In the genomic region with DNA sequence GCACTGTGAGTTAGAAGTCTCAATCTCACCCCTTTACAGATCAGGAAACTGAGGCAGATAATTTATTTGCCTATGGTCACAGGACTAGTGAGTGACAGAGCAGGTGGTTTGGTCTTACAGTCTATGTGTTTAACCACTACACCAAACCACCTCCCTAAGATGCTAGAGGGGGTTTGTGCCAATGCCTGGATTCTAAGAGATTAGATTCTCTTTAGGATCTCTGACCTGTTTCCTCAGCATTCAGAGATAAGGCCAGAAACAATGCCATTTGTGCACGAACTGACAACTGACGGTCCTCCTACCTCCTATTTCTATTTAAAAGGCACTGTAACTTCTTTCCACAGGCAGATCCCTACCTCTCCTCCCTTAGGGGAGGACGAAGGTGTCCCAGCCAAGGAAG, we compare ENCODE assay signal across 1 cellular context.
A peak's percentile ranks its signal among the peaks of the same experiment; 100 is the strongest.
TF ChIP-seq lines count a peak whose summit lies in the region.

No MANE protein-coding gene starts in this region.

TF ChIP-seq in K562, 482 proteins besides CTCF, POLR2A, EP300 and RAD21 (continued from another document and continues in another):
- TF ChIP-seq CBFA2T3 (IDR thresholded peaks at IDR 0.05), result peak; percentile 56
- TF ChIP-seq ZNF785 (CRISPR knock-in tag; IDR thresholded peaks at IDR 0.05), result no peak
- TF ChIP-seq, protein P1, sequence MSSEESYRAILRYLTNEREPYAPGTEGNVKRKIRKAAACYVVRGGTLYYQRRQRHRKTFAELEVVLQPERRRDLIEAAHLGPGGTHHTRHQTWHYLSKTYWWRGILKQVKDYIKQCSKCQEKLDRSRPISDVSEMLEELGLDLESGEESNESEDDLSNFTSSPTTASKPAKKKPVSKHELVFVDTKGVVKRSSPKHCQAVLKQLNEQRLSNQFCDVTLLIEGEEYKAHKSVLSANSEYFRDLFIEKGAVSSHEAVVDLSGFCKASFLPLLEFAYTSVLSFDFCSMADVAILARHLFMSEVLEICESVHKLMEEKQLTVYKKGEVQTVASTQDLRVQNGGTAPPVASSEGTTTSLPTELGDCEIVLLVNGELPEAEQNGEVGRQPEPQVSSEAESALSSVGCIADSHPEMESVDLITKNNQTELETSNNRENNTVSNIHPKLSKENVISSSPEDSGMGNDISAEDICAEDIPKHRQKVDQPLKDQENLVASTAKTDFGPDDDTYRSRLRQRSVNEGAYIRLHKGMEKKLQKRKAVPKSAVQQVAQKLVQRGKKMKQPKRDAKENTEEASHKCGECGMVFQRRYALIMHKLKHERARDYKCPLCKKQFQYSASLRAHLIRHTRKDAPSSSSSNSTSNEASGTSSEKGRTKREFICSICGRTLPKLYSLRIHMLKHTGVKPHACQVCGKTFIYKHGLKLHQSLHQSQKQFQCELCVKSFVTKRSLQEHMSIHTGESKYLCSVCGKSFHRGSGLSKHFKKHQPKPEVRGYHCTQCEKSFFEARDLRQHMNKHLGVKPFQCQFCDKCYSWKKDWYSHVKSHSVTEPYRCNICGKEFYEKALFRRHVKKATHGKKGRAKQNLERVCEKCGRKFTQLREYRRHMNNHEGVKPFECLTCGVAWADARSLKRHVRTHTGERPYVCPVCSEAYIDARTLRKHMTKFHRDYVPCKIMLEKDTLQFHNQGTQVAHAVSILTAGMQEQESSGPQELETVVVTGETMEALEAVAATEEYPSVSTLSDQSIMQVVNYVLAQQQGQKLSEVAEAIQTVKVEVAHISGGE (CRISPR knock-in tag; IDR thresholded peaks at IDR 0.05), result no peak
- TF ChIP-seq, protein P2, sequence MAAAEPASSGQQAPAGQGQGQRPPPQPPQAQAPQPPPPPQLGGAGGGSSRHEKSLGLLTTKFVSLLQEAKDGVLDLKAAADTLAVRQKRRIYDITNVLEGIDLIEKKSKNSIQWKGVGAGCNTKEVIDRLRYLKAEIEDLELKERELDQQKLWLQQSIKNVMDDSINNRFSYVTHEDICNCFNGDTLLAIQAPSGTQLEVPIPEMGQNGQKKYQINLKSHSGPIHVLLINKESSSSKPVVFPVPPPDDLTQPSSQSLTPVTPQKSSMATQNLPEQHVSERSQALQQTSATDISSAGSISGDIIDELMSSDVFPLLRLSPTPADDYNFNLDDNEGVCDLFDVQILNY (CRISPR knock-in tag; IDR thresholded peaks at IDR 0.05), result no peak
- TF ChIP-seq, protein P3, sequence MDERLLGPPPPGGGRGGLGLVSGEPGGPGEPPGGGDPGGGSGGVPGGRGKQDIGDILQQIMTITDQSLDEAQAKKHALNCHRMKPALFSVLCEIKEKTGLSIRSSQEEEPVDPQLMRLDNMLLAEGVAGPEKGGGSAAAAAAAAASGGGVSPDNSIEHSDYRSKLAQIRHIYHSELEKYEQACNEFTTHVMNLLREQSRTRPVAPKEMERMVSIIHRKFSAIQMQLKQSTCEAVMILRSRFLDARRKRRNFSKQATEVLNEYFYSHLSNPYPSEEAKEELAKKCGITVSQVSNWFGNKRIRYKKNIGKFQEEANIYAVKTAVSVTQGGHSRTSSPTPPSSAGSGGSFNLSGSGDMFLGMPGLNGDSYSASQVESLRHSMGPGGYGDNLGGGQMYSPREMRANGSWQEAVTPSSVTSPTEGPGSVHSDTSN (CRISPR knock-in tag; IDR thresholded peaks at IDR 0.05; ENCODE audit: low read depth), result no peak
- TF ChIP-seq, protein P3 (tag; conservative IDR thresholded peaks at IDR 0.05; ENCODE audit: low read depth), result no peak
- TF ChIP-seq, protein P4, sequence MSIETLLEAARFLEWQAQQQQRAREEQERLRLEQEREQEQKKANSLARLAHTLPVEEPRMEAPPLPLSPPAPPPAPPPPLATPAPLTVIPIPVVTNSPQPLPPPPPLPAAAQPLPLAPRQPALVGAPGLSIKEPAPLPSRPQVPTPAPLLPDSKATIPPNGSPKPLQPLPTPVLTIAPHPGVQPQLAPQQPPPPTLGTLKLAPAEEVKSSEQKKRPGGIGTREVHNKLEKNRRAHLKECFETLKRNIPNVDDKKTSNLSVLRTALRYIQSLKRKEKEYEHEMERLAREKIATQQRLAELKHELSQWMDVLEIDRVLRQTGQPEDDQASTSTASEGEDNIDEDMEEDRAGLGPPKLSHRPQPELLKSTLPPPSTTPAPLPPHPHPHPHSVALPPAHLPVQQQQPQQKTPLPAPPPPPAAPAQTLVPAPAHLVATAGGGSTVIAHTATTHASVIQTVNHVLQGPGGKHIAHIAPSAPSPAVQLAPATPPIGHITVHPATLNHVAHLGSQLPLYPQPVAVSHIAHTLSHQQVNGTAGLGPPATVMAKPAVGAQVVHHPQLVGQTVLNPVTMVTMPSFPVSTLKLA (conservative IDR thresholded peaks at IDR 0.05), result no peak
- 0 out of 4 replicates have a peak, but pooled peaks of 1 of the 2 experiments have one; percentile 6 for TF ChIP-seq FOXA3 (CRISPR knock-in tag; conservative IDR thresholded peaks at IDR 0.05 in 1 of 2, IDR thresholded peaks at IDR 0.05 in 1 of 2)
- TF ChIP-seq DNMT1 (IDR thresholded peaks at IDR 0.05), result no peak
- TF ChIP-seq, protein P5, sequence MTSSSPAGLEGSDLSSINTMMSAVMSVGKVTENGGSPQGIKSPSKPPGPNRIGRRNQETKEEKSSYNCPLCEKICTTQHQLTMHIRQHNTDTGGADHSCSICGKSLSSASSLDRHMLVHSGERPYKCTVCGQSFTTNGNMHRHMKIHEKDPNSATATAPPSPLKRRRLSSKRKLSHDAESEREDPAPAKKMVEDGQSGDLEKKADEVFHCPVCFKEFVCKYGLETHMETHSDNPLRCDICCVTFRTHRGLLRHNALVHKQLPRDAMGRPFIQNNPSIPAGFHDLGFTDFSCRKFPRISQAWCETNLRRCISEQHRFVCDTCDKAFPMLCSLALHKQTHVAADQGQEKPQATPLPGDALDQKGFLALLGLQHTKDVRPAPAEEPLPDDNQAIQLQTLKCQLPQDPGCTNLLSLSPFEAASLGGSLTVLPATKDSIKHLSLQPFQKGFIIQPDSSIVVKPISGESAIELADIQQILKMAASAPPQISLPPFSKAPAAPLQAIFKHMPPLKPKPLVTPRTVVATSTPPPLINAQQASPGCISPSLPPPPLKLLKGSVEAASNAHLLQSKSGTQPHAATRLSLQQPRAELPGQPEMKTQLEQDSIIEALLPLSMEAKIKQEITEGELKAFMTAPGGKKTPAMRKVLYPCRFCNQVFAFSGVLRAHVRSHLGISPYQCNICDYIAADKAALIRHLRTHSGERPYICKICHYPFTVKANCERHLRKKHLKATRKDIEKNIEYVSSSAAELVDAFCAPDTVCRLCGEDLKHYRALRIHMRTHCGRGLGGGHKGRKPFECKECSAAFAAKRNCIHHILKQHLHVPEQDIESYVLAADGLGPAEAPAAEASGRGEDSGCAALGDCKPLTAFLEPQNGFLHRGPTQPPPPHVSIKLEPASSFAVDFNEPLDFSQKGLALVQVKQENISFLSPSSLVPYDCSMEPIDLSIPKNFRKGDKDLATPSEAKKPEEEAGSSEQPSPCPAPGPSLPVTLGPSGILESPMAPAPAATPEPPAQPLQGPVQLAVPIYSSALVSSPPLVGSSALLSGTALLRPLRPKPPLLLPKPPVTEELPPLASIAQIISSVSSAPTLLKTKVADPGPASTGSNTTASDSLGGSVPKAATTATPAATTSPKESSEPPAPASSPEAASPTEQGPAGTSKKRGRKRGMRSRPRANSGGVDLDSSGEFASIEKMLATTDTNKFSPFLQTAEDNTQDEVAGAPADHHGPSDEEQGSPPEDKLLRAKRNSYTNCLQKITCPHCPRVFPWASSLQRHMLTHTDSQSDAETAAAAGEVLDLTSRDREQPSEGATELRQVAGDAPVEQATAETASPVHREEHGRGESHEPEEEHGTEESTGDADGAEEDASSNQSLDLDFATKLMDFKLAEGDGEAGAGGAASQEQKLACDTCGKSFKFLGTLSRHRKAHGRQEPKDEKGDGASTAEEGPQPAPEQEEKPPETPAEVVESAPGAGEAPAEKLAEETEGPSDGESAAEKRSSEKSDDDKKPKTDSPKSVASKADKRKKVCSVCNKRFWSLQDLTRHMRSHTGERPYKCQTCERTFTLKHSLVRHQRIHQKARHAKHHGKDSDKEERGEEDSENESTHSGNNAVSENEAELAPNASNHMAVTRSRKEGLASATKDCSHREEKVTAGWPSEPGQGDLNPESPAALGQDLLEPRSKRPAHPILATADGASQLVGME (CRISPR knock-in tag; IDR thresholded peaks at IDR 0.05), result no peak
- TF ChIP-seq ELF4 (CRISPR knock-in tag; IDR thresholded peaks at IDR 0.05), result no peak
- TF ChIP-seq TRIM24 (IDR thresholded peaks at IDR 0.05), result no peak
- TF ChIP-seq, protein P6, sequence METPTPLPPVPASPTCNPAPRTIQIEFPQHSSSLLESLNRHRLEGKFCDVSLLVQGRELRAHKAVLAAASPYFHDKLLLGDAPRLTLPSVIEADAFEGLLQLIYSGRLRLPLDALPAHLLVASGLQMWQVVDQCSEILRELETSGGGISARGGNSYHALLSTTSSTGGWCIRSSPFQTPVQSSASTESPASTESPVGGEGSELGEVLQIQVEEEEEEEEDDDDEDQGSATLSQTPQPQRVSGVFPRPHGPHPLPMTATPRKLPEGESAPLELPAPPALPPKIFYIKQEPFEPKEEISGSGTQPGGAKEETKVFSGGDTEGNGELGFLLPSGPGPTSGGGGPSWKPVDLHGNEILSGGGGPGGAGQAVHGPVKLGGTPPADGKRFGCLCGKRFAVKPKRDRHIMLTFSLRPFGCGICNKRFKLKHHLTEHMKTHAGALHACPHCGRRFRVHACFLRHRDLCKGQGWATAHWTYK (CRISPR knock-in tag; IDR thresholded peaks at IDR 0.05), result no peak
- no peak for TF ChIP-seq ZNF431 (CRISPR knock-in tag; IDR thresholded peaks at IDR 0.05)
- TF ChIP-seq, protein P7, sequence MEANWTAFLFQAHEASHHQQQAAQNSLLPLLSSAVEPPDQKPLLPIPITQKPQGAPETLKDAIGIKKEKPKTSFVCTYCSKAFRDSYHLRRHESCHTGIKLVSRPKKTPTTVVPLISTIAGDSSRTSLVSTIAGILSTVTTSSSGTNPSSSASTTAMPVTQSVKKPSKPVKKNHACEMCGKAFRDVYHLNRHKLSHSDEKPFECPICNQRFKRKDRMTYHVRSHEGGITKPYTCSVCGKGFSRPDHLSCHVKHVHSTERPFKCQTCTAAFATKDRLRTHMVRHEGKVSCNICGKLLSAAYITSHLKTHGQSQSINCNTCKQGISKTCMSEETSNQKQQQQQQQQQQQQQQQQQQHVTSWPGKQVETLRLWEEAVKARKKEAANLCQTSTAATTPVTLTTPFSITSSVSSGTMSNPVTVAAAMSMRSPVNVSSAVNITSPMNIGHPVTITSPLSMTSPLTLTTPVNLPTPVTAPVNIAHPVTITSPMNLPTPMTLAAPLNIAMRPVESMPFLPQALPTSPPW (CRISPR knock-in tag; IDR thresholded peaks at IDR 0.05), result peak; percentile 27; the same call in 1 of the 2 replicates
- TF ChIP-seq, protein P8, sequence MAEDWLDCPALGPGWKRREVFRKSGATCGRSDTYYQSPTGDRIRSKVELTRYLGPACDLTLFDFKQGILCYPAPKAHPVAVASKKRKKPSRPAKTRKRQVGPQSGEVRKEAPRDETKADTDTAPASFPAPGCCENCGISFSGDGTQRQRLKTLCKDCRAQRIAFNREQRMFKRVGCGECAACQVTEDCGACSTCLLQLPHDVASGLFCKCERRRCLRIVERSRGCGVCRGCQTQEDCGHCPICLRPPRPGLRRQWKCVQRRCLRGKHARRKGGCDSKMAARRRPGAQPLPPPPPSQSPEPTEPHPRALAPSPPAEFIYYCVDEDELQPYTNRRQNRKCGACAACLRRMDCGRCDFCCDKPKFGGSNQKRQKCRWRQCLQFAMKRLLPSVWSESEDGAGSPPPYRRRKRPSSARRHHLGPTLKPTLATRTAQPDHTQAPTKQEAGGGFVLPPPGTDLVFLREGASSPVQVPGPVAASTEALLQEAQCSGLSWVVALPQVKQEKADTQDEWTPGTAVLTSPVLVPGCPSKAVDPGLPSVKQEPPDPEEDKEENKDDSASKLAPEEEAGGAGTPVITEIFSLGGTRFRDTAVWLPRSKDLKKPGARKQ (CRISPR knock-in tag; IDR thresholded peaks at IDR 0.05), result no peak
- peak in 1 of 2 experiments; percentile 4; a peak in 1 of 4 replicates for TF ChIP-seq RCOR1 (IDR thresholded peaks at IDR 0.05; ENCODE audit: borderline replicate concordance in 1 of 2, low read depth in 2 of 2, low read length in 2 of 2)
- TF ChIP-seq ATF7 (IDR thresholded peaks at IDR 0.05), result 0 out of 2 replicates have a peak, but pooled peaks have one; percentile 14
- TF ChIP-seq ARID1B (IDR thresholded peaks at IDR 0.05), result peak; percentile 40
- TF ChIP-seq, protein P9, sequence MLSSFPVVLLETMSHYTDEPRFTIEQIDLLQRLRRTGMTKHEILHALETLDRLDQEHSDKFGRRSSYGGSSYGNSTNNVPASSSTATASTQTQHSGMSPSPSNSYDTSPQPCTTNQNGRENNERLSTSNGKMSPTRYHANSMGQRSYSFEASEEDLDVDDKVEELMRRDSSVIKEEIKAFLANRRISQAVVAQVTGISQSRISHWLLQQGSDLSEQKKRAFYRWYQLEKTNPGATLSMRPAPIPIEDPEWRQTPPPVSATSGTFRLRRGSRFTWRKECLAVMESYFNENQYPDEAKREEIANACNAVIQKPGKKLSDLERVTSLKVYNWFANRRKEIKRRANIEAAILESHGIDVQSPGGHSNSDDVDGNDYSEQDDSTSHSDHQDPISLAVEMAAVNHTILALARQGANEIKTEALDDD (IDR thresholded peaks at IDR 0.05), result peak; percentile 67
- TF ChIP-seq SPI1 (IDR thresholded peaks at IDR 0.05; ENCODE audit: borderline replicate concordance, low read depth, low read length), result no peak
- 0 out of 2 replicates have a peak, but pooled peaks have one; percentile 10 for TF ChIP-seq TCF3 (CRISPR knock-in tag; IDR thresholded peaks at IDR 0.05)
- TF ChIP-seq, protein P10, sequence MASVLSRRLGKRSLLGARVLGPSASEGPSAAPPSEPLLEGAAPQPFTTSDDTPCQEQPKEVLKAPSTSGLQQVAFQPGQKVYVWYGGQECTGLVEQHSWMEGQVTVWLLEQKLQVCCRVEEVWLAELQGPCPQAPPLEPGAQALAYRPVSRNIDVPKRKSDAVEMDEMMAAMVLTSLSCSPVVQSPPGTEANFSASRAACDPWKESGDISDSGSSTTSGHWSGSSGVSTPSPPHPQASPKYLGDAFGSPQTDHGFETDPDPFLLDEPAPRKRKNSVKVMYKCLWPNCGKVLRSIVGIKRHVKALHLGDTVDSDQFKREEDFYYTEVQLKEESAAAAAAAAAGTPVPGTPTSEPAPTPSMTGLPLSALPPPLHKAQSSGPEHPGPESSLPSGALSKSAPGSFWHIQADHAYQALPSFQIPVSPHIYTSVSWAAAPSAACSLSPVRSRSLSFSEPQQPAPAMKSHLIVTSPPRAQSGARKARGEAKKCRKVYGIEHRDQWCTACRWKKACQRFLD (CRISPR knock-in tag; IDR thresholded peaks at IDR 0.05), result no peak
- TF ChIP-seq FOSL1 (tag; conservative IDR thresholded peaks at IDR 0.05), result peak; percentile 9; the same call in 1 of the 2 replicates
- TF ChIP-seq MECOM (CRISPR knock-in tag; IDR thresholded peaks at IDR 0.05), result 0 out of 2 replicates have a peak, but pooled peaks have one; percentile 0
- TF ChIP-seq ZNF589 (CRISPR knock-in tag; IDR thresholded peaks at IDR 0.05; ENCODE audit: low read depth), result peak; percentile 51; the same call in 1 of the 2 replicates
- no peak for TF ChIP-seq LARP7 (IDR thresholded peaks at IDR 0.05)
- TF ChIP-seq TSC22D4 (tag; IDR thresholded peaks at IDR 0.05), result no peak
- TF ChIP-seq RBM34 (IDR thresholded peaks at IDR 0.05; ENCODE audit: borderline replicate concordance, insufficient read depth, low read length), result no peak
- TF ChIP-seq RBM39 (optimal IDR thresholded peaks at IDR 0.05; ENCODE audit: low read depth, low read length), result no peak
- TF ChIP-seq NFIC (IDR thresholded peaks at IDR 0.05), result no peak
- no peak for TF ChIP-seq ZNF140 (CRISPR knock-in tag; IDR thresholded peaks at IDR 0.05)
- no peak for TF ChIP-seq HNRNPK (IDR thresholded peaks at IDR 0.05; ENCODE audit: low read depth, low read length, poor library complexity, severe bottlenecking)
- no peak for TF ChIP-seq NR4A1 (CRISPR knock-in tag; IDR thresholded peaks at IDR 0.05)
- no peak for TF ChIP-seq NR4A1 (tag; IDR thresholded peaks at IDR 0.05)
